Comparison of ENCODE assay signal across 1 cellular context in the genomic region with DNA sequence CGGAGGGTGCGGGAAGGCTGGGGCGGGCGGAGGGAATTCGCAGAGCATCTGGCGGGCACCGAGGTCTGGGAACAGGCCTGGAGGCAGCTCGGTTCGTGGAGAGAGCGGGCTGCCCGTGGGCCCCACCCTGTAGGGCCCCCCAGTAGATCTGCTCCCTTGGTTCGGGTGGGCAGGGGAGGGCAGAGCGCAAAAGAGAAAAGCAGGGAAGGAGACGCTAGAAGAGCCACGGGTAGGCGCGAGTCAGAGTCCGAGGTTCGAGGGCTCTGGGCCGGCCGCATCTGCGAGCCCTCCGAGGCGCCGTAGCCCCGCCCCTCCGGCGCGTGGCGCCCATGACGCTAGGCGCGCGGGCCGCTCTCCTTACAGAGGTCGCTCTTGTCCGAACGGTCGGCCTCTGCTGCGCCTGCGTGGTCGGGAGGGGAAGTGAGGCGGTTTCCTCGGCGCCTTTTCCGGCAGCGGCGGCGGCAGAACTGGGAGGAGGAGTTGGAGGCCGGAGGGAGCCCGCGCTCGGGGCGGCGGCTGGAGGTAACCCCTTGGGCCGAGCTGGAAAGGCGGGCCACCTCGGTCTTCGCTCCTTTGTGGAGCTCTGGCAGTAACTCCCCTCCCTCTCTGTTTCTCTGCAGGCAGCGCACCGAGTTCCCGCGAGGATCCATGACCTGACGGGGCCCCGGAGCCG.
A peak's percentile ranks its signal among the peaks of the same experiment; 100 is the strongest.
TF ChIP-seq lines count a peak whose summit lies in the region.

ARF6 (plus strand) TSS at position 447 of the 673 bp plus-strand sequence. CDS start 655 bp downstream, outside the sequence.

TF ChIP-seq in HepG2, 621 proteins besides CTCF, POLR2A, EP300 and RAD21 (continued from another document and continues in another):
- TF ChIP-seq, protein P1, sequence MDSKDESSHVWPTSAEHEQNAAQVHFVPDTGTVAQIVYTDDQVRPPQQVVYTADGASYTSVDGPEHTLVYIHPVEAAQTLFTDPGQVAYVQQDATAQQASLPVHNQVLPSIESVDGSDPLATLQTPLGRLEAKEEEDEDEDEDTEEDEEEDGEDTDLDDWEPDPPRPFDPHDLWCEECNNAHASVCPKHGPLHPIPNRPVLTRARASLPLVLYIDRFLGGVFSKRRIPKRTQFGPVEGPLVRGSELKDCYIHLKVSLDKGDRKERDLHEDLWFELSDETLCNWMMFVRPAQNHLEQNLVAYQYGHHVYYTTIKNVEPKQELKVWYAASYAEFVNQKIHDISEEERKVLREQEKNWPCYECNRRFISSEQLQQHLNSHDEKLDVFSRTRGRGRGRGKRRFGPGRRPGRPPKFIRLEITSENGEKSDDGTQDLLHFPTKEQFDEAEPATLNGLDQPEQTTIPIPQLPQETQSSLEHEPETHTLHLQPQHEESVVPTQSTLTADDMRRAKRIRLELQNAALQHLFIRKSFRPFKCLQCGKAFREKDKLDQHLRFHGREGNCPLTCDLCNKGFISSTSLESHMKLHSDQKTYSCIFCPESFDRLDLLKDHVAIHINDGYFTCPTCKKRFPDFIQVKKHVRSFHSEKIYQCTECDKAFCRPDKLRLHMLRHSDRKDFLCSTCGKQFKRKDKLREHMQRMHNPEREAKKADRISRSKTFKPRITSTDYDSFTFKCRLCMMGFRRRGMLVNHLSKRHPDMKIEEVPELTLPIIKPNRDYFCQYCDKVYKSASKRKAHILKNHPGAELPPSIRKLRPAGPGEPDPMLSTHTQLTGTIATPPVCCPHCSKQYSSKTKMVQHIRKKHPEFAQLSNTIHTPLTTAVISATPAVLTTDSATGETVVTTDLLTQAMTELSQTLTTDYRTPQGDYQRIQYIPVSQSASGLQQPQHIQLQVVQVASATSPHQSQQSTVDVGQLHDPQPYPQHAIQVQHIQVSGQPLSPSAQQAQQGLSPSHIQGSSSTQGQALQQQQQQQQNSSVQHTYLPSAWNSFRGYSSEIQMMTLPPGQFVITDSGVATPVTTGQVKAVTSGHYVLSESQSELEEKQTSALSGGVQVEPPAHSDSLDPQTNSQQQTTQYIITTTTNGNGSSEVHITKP (CRISPR knock-in tag; IDR thresholded peaks at IDR 0.05; ENCODE audit: low read depth) = no peak
- TF ChIP-seq, protein P2, sequence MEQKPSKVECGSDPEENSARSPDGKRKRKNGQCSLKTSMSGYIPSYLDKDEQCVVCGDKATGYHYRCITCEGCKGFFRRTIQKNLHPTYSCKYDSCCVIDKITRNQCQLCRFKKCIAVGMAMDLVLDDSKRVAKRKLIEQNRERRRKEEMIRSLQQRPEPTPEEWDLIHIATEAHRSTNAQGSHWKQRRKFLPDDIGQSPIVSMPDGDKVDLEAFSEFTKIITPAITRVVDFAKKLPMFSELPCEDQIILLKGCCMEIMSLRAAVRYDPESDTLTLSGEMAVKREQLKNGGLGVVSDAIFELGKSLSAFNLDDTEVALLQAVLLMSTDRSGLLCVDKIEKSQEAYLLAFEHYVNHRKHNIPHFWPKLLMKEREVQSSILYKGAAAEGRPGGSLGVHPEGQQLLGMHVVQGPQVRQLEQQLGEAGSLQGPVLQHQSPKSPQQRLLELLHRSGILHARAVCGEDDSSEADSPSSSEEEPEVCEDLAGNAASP (CRISPR knock-in tag; IDR thresholded peaks at IDR 0.05; ENCODE audit: borderline replicate concordance) = peak; percentile 56; the same call in 1 of the 2 replicates
- TF ChIP-seq NFAT5 (CRISPR knock-in tag; IDR thresholded peaks at IDR 0.05) (no peak; the same call in 1 of the 2 replicates), HNRNPK (IDR thresholded peaks at IDR 0.05; ENCODE audit: low read depth, low read length, poor library complexity, severe bottlenecking) (peak; percentile 76), KLF9 (CRISPR knock-in tag; IDR thresholded peaks at IDR 0.05; ENCODE audit: low read depth) (no peak; the same call in 1 of the 2 replicates), RFX5 (IDR thresholded peaks at IDR 0.05; ENCODE audit: low read depth, low read length) (no peak), NCOR1 (IDR thresholded peaks at IDR 0.05; ENCODE audit: borderline replicate concordance, low read length) (no peak), ZBTB38 (CRISPR knock-in tag; IDR thresholded peaks at IDR 0.05) (peak; percentile 63; the same call in 1 of the 2 replicates), NR2C2 (CRISPR knock-in tag; IDR thresholded peaks at IDR 0.05; ENCODE audit: borderline replicate concordance) (peak; percentile 78), ZNF24 (IDR thresholded peaks at IDR 0.05) (no peak), ZKSCAN5 (CRISPR knock-in tag; IDR thresholded peaks at IDR 0.05) (no peak), MTA3 (CRISPR knock-in tag; IDR thresholded peaks at IDR 0.05) (no peak), IKZF1 (IDR thresholded peaks at IDR 0.05) (no peak), LBX2 (CRISPR knock-in tag; IDR thresholded peaks at IDR 0.05; ENCODE audit: borderline replicate concordance) (no peak), HNF1B (CRISPR knock-in tag; IDR thresholded peaks at IDR 0.05) (peak; percentile 67; the same call in 1 of the 2 replicates), KDM3A (CRISPR knock-in tag; IDR thresholded peaks at IDR 0.05; ENCODE audit: low read depth) (peak; percentile 83; the same call in 1 of the 2 replicates), SCMH1 (CRISPR knock-in tag; IDR thresholded peaks at IDR 0.05; ENCODE audit: borderline replicate concordance) (no peak), CHCHD3 (CRISPR knock-in tag; IDR thresholded peaks at IDR 0.05) (no peak), NCOA2 (CRISPR knock-in tag; IDR thresholded peaks at IDR 0.05) (no peak), MBD4 (IDR thresholded peaks at IDR 0.05; ENCODE audit: borderline replicate concordance, low read length) (no peak), MAFK (conservative IDR thresholded peaks at IDR 0.05 in 1 of 2, IDR thresholded peaks at IDR 0.05 in 1 of 2; ENCODE audit: low read length in 2 of 2) (no peak), GABPA (IDR thresholded peaks at IDR 0.05; ENCODE audit: low read depth, low read length) (peak; percentile 71), GABPA (CRISPR knock-in tag; IDR thresholded peaks at IDR 0.05; ENCODE audit: low read depth) (peak; percentile 89), SATB2 (CRISPR knock-in tag; IDR thresholded peaks at IDR 0.05) (peak; percentile 74; the same call in 1 of the 2 replicates), SRF (IDR thresholded peaks at IDR 0.05; ENCODE audit: low read depth, low read length) (no peak), U2AF2 (IDR thresholded peaks at IDR 0.05; ENCODE audit: low read depth, low read length) (no peak), ZNF550 (CRISPR knock-in tag; IDR thresholded peaks at IDR 0.05; ENCODE audit: borderline replicate concordance) (no peak)
- TF ChIP-seq, protein P3, sequence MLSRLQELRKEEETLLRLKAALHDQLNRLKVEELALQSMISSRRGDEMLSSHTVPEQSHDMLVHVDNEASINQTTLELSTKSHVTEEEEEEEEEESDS (CRISPR knock-in tag; IDR thresholded peaks at IDR 0.05; ENCODE audit: borderline replicate concordance) = peak; percentile 66; the same call in 1 of the 2 replicates
- TF ChIP-seq, protein P4, sequence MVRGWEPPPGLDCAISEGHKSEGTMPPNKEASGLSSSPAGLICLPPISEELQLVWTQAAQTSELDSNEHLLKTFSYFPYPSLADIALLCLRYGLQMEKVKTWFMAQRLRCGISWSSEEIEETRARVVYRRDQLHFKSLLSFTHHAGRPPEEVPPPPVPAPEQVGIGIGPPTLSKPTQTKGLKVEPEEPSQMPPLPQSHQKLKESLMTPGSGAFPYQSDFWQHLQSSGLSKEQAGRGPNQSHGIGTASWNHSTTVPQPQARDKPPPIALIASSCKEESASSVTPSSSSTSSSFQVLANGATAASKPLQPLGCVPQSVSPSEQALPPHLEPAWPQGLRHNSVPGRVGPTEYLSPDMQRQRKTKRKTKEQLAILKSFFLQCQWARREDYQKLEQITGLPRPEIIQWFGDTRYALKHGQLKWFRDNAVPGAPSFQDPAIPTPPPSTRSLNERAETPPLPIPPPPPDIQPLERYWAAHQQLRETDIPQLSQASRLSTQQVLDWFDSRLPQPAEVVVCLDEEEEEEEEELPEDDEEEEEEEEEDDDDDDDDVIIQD (CRISPR knock-in tag; IDR thresholded peaks at IDR 0.05; ENCODE audit: low read depth) = no peak
- TF ChIP-seq, protein P5, sequence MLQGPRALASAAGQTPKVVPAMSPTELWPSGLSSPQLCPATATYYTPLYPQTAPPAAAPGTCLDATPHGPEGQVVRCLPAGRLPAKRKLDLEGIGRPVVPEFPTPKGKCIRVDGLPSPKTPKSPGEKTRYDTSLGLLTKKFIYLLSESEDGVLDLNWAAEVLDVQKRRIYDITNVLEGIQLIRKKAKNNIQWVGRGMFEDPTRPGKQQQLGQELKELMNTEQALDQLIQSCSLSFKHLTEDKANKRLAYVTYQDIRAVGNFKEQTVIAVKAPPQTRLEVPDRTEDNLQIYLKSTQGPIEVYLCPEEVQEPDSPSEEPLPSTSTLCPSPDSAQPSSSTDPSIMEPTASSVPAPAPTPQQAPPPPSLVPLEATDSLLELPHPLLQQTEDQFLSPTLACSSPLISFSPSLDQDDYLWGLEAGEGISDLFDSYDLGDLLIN (CRISPR knock-in tag; IDR thresholded peaks at IDR 0.05; ENCODE audit: borderline replicate concordance) = peak; percentile 83; the same call in 1 of the 2 replicates
- TF ChIP-seq, protein P6, sequence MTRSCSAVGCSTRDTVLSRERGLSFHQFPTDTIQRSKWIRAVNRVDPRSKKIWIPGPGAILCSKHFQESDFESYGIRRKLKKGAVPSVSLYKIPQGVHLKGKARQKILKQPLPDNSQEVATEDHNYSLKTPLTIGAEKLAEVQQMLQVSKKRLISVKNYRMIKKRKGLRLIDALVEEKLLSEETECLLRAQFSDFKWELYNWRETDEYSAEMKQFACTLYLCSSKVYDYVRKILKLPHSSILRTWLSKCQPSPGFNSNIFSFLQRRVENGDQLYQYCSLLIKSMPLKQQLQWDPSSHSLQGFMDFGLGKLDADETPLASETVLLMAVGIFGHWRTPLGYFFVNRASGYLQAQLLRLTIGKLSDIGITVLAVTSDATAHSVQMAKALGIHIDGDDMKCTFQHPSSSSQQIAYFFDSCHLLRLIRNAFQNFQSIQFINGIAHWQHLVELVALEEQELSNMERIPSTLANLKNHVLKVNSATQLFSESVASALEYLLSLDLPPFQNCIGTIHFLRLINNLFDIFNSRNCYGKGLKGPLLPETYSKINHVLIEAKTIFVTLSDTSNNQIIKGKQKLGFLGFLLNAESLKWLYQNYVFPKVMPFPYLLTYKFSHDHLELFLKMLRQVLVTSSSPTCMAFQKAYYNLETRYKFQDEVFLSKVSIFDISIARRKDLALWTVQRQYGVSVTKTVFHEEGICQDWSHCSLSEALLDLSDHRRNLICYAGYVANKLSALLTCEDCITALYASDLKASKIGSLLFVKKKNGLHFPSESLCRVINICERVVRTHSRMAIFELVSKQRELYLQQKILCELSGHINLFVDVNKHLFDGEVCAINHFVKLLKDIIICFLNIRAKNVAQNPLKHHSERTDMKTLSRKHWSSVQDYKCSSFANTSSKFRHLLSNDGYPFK (CRISPR knock-in tag; IDR thresholded peaks at IDR 0.05; ENCODE audit: borderline replicate concordance) = peak; percentile 81; the same call in 1 of the 2 replicates
- TF ChIP-seq, protein P7, sequence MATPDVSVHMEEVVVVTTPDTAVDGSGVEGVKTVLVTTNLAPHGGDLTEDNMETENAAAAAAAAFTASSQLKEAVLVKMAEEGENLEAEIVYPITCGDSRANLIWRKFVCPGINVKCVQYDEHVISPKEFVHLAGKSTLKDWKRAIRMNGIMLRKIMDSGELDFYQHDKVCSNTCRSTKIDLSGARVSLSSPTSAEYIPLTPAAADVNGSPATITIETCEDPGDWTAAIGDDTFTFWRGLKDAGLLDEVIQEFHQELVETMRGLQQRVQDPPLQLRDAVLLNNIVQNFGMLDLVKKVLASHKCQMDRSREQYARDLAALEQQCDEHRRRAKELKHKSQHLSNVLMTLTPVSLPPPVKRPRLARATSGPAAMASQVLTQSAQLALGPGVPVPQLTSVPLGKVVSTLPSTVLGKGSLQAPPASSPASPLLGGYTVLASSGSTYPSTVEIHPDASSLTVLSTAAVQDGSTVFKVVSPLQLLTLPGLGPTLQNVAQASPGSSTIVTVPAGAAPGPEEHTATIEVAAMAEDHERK (CRISPR knock-in tag; IDR thresholded peaks at IDR 0.05; ENCODE audit: low read depth) = peak; percentile 71
